In genomic region chr5:170333161-170333909, GRCh38 we compare ENCODE assay signal across 10 cellular contexts. TPM values are rescaled to one million over a fixed set of nuclear protein-coding genes. Genes with fewer than 3 reads are reported as not detected.
DNase-seq lines count a peak whose midpoint lies in the region; ATAC-seq, FAIRE-seq and TF ChIP-seq lines count a peak whose summit lies in the region.
"Had no signal": no experiment of that assay in that cellular context is flagged by ENCODE, and none has a peak within 500 bp of the region (broad histone marks: within the 10 kb centered on the region; RNA-seq: fewer than 3 reads in every experiment).

No MANE protein-coding gene starts in this region.

- H3K9me3 ChIP-seq in BLaER1 (no peaks in the 10 kb centered on the region), left lung (no peaks in the 10 kb centered on the region), thyroid gland (no peaks in the 10 kb centered on the region), kidney (ENCODE audit: control insufficient read depth in 1 of 2, low read length in 2 of 2) (no peaks in the 10 kb centered on the region)
- H3K9me3 ChIP-seq: pancreas had no signal

- no peak for TF ChIP-seq CTCF in NB4 (IDR thresholded peaks at IDR 0.05; ENCODE audit: low read depth, low read length)
- no peak for TF ChIP-seq CTCF in left lung (IDR thresholded peaks at IDR 0.05)
- TF ChIP-seq CTCF in thyroid gland (IDR thresholded peaks at IDR 0.05): no peak
- no peak for TF ChIP-seq CTCF in kidney (IDR thresholded peaks at IDR 0.05; ENCODE audit: borderline replicate concordance, extremely low read depth, insufficient read depth)

- H3K27ac ChIP-seq in BLaER1 (peak overlapping the region; percentile 85), left lung (peak overlapping the region; percentile 47 to 94), thyroid gland (no peak overlapping the region), kidney (ENCODE audit: low read depth in 2 of 2, low read length in 2 of 2) (no peak overlapping the region)
- H3K27ac ChIP-seq: pancreas had no signal

- H3K9ac ChIP-seq in BLaER1: peak overlapping the region; percentile 30
- no peak overlapping the region for H3K9ac ChIP-seq in kidney (ENCODE audit: low read length in 2 of 2)

- intact Hi-C loops in left lung (cut with DNase I) (no loop called here), thyroid gland (cut with DNase I) (no loop called here), kidney (cut with DNase I) (no loop called here)

- peak; percentile 93 for DNase-seq in NB4 (ENCODE audit: low read depth)
- peak; percentile 48 for DNase-seq in activated T-cell treated with anti-CD3 and anti-CD28 coated beads for 24 hours (ENCODE audit: low read depth)
- DNase-seq in left lung: peak; percentile 69 to 72
- DNase-seq in stimulated activated naive CD8-positive, alpha-beta T cell treated with anti-CD3 and anti-CD28 coated beads, Interleukin-15, amount 100 ng/mL, for 72 hours: peak; percentile 62 to 80
- no peak for DNase-seq in thyroid gland
- DNase-seq in kidney: no peak

- TF ChIP-seq POLR2A in NB4 (IDR thresholded peaks at IDR 0.05; ENCODE audit: extremely low read depth, insufficient read length): no peak
- TF ChIP-seq POLR2A in thyroid gland (IDR thresholded peaks at IDR 0.05): no peak

- H3K27me3 ChIP-seq in BLaER1 (no peaks in the 10 kb centered on the region), left lung (no peaks in the 10 kb centered on the region), thyroid gland (no peaks in the 10 kb centered on the region)

- no peaks in the 10 kb centered on the region for H3K9me3 Mint-ChIP-seq in stimulated activated naive CD8-positive, alpha-beta T cell treated with anti-CD3 and anti-CD28 coated beads, Interleukin-15, amount 100 ng/mL, for 72 hours

- H3K4me1 Mint-ChIP-seq in stimulated activated naive CD8-positive, alpha-beta T cell treated with anti-CD3 and anti-CD28 coated beads, Interleukin-15, amount 100 ng/mL, for 72 hours: peaks cover 29% of the 10 kb centered on the region

- H3K4me2 ChIP-seq in BLaER1: peak overlapping the region; percentile 81

- FAIRE-seq in kidney (lab: Jason Lieb, UNC): no peak
- FAIRE-seq: pancreas had no signal

- H3K4me1 ChIP-seq in BLaER1 (peaks cover 73% of the 10 kb centered on the region), left lung (peaks cover 7 to 91% of the 10 kb centered on the region in 2 donors), thyroid gland (peaks cover 13 to 17% of the 10 kb centered on the region in 2 donors), kidney (ENCODE audit: control insufficient read depth in 1 of 2, insufficient read depth in 1 of 2, low read depth in 1 of 2, low read length in 2 of 2) (peaks cover 3 to 4% of the 10 kb centered on the region in 2 donors)
- H3K4me1 ChIP-seq: pancreas had no signal

- H3K4me3 Mint-ChIP-seq in stimulated activated naive CD8-positive, alpha-beta T cell treated with anti-CD3 and anti-CD28 coated beads, Interleukin-15, amount 100 ng/mL, for 72 hours: peak overlapping the region in 1 of 2 donors; percentile 75

- ATAC-seq in GM21528 (IDR thresholded peaks at IDR 0.05; ENCODE audit: low FRiP score, unreplicated experiment) (peak; percentile 47), left lung (peak; percentile 20)
- peak; percentile 64 for ATAC-seq in stimulated activated naive CD8-positive, alpha-beta T cell treated with anti-CD3 and anti-CD28 coated beads, Interleukin-15, amount 100 ng/mL, for 72 hours

- peak overlapping the region; percentile 72 to 84 for H3K27ac Mint-ChIP-seq in stimulated activated naive CD8-positive, alpha-beta T cell treated with anti-CD3 and anti-CD28 coated beads, Interleukin-15, amount 100 ng/mL, for 72 hours

- no peaks in the 10 kb centered on the region for H3K27me3 Mint-ChIP-seq in stimulated activated naive CD8-positive, alpha-beta T cell treated with anti-CD3 and anti-CD28 coated beads, Interleukin-15, amount 100 ng/mL, for 72 hours

- H3K4me3 ChIP-seq in BLaER1: peak overlapping the region; percentile 9; the same call in 1 of the 2 replicates
- H3K4me3 ChIP-seq in NB4 (ENCODE audit: low read depth, low read length): peak overlapping the region; percentile 19
- H3K4me3 ChIP-seq in left lung: no peak overlapping the region
- no peak overlapping the region for H3K4me3 ChIP-seq in thyroid gland (replicated peaks in 1 of 3)
- no peak overlapping the region for H3K4me3 ChIP-seq in kidney (ENCODE audit: low read length in 2 of 2)
- H3K4me3 ChIP-seq: pancreas had no signal

- H3K36me3 ChIP-seq in BLaER1: no peaks in the 10 kb centered on the region
- H3K36me3 ChIP-seq in left lung: no peaks in the 10 kb centered on the region
- H3K36me3 ChIP-seq in thyroid gland: no peaks in the 10 kb centered on the region
- no peaks in the 10 kb centered on the region for H3K36me3 ChIP-seq in kidney (ENCODE audit: control insufficient read depth in 1 of 2, insufficient read depth in 2 of 2, low read length in 2 of 2)
- H3K36me3 ChIP-seq: pancreas had no signal

- no peaks in the 10 kb centered on the region for H4K20me1 ChIP-seq in BLaER1

- 79 to 82% methylated on average over 11 of the region's 11 CpGs for WGBS in thyroid gland, 2 donors

RNA-seq across cellular contexts. Expression of gene LCP2, which starts 35.8 kb away (rescaled TPM):
- total RNA-seq in left lung: 100 to 1,000 TPM in 1 of 2 donors, 10 to 100 TPM in 1; 37.3 to 110 TPM
- total RNA-seq in thyroid gland: 10 to 100 TPM in 1 of 4 donors, 1 to 10 TPM in 3; 3.2 to 22.7 (median 6.9) TPM
- 48.8 TPM for total RNA-seq in kidney
- 4.6 TPM for polyA plus RNA-seq in kidney (ENCODE audit: insufficient read depth, low read depth, low replicate concordance)
- total RNA-seq: Daoy had no signal

RNA-seq across cellular contexts. Expression of gene KCNMB1, which starts 55.8 kb away (rescaled TPM):
- 1 to 10 TPM; 1.9 to 5.0 TPM for total RNA-seq in left lung
- under 1 TPM; 0.20 to 0.29 (median 0.25) TPM for total RNA-seq in thyroid gland
- 4.5 TPM for total RNA-seq in kidney
- polyA plus RNA-seq in kidney (ENCODE audit: insufficient read depth, low read depth, low replicate concordance): 2.1 TPM

Comparison
In these comparisons a context has a peak if more than half of its experiments do, and no peak if none do; other contexts are left out.
1. H3K27ac ChIP-seq: peak in BLaER1 (single experiment) and left lung (2 of 2); none in thyroid gland (0 of 3) and kidney (0 of 2).
2. H3K4me3 ChIP-seq: peak in BLaER1 (single experiment) and NB4 (single experiment); none in left lung (0 of 2), thyroid gland (0 of 3) and kidney (0 of 2).
3. DNase-seq: peak in NB4 (single experiment), activated T-cell treated with anti-CD3 and anti-CD28 coated beads for 24 hours (single experiment), left lung (2 of 2) and stimulated activated naive CD8-positive, alpha-beta T cell treated with anti-CD3 and anti-CD28 coated beads, Interleukin-15, amount 100 ng/mL, for 72 hours (2 of 2); none in thyroid gland (0 of 2) and kidney (single experiment).
4. Peak in every context shown above with its lines, with median percentiles within 50 percentile points of each other: ATAC-seq.